Comparison of ENCODE assay signal across 24 cellular contexts in the genomic region with DNA sequence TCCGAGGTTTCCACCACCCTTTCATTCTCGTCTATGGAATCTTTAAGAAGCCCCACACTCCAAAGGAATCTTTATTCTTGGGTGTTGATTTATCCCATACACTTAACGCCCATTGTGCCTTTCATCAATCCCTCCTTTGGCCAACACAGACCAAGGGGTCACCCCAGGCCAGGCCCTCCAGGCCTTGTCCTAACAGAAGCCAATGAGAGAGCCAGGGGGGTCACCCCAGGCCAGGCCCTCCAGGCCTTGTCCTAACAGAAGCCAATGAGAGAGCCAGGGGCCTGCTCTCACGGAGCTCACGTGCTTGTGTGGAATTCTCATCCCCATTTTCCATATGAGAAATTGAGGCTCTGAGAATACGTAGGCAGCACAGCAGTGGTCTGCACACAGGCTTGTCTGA. TPM values are rescaled to one million over a fixed set of nuclear protein-coding genes. Genes with fewer than 3 reads are reported as not detected.
DNase-seq lines count a peak whose midpoint lies in the region; ATAC-seq, FAIRE-seq and TF ChIP-seq lines count a peak whose summit lies in the region.
"Had no signal": no experiment of that assay in that cellular context is flagged by ENCODE, and none has a peak within 500 bp of the region (broad histone marks: within the 10 kb centered on the region; RNA-seq: fewer than 3 reads in every experiment).

No MANE protein-coding gene starts in this region.

- H3K9ac ChIP-seq in astrocyte (ENCODE audit: low read length): peak overlapping the region; percentile 35
- H3K9ac ChIP-seq in trophoblast cell (ENCODE audit: low read length): no peak overlapping the region

- peaks cover 9% of the 10 kb centered on the region for H3K27me3 Mint-ChIP-seq in astrocyte (ENCODE audit: low read depth, unreplicated experiment)
- H3K27me3 Mint-ChIP-seq: activated naive CD4-positive, alpha-beta T cell treated with anti-CD3 and anti-CD28 coated beads, Interleukin-2, amount 10 ng/mL, durations not matched to agents 7 days and 5 days; IgD-negative memory B cell had no signal

- H3K9me3 ChIP-seq in astrocyte (ENCODE audit: insufficient read depth, low read depth, low read length) (no peaks in the 10 kb centered on the region), heart left ventricle (no peaks in the 10 kb centered on the region), trophoblast cell (ENCODE audit: insufficient read depth, low read depth, low read length) (no peaks in the 10 kb centered on the region), suprapubic skin (no peaks in the 10 kb centered on the region), Peyer's patch (no peaks in the 10 kb centered on the region)
- H3K9me3 ChIP-seq: adrenal gland, body of pancreas, Caco-2 had no signal

- H2AFZ ChIP-seq in astrocyte (ENCODE audit: low read depth, low read length): no peak overlapping the region
- no peak overlapping the region for H2AFZ ChIP-seq in trophoblast cell (ENCODE audit: insufficient read depth, low read length, poor library complexity)

- H3K27me3 ChIP-seq in astrocyte (ENCODE audit: insufficient read depth, low read length) (no peaks in the 10 kb centered on the region), heart left ventricle (no peaks in the 10 kb centered on the region), trophoblast cell (ENCODE audit: insufficient read depth, low read length) (no peaks in the 10 kb centered on the region), suprapubic skin (no peaks in the 10 kb centered on the region), Peyer's patch (no peaks in the 10 kb centered on the region)
- H3K27me3 ChIP-seq: adrenal gland, body of pancreas, dorsolateral prefrontal cortex had no signal

- no peak for TF ChIP-seq CTCF in astrocyte (IDR thresholded peaks at IDR 0.05; ENCODE audit: insufficient read depth, low read depth, low read length)
- no peak for TF ChIP-seq CTCF in heart left ventricle (IDR thresholded peaks at IDR 0.05)
- no peak for TF ChIP-seq CTCF in suprapubic skin (IDR thresholded peaks at IDR 0.05)
- no peak for TF ChIP-seq CTCF in Peyer's patch (IDR thresholded peaks at IDR 0.05)

- peaks cover 3% of the 10 kb centered on the region for H3K36me3 Mint-ChIP-seq in astrocyte (ENCODE audit: low read depth, unreplicated experiment)
- H3K36me3 Mint-ChIP-seq: activated naive CD4-positive, alpha-beta T cell treated with anti-CD3 and anti-CD28 coated beads, Interleukin-2, amount 10 ng/mL, durations not matched to agents 7 days and 5 days; CD14-positive monocyte; stimulated activated effector memory CD8-positive, alpha-beta T cell treated with anti-CD3 and anti-CD28 coated beads, Interleukin-12 subunit alpha, Interleukin-12 subunit beta, amount 100 ng/mL, for 72 hours had no signal

- H3K18ac ChIP-seq in trophoblast cell (ENCODE audit: low read length): no peak overlapping the region

- peak overlapping the region; percentile 51 for H3K4me2 ChIP-seq in astrocyte (ENCODE audit: low read length)
- H3K4me2 ChIP-seq in trophoblast cell (ENCODE audit: low read length): no peak overlapping the region

- intact Hi-C loops in heart left ventricle (cut with DNase I): no loop called here

- peaks cover 8% of the 10 kb centered on the region for H3K4me1 Mint-ChIP-seq in astrocyte (ENCODE audit: low read depth, unreplicated experiment)
- H3K4me1 Mint-ChIP-seq: IgD-negative memory B cell; stimulated activated effector memory CD8-positive, alpha-beta T cell treated with anti-CD3 and anti-CD28 coated beads, Interleukin-12 subunit alpha, Interleukin-12 subunit beta, amount 100 ng/mL, for 72 hours had no signal

- peak overlapping the region; percentile 64 for H2AK5ac ChIP-seq in trophoblast cell (ENCODE audit: low read length)

- H2BK120ac ChIP-seq in trophoblast cell (ENCODE audit: insufficient read depth, low read length, poor library complexity): peak overlapping the region; percentile 74

- WGBS in heart left ventricle, 4 donors: 70 to 94% (median 83%) methylated on average over 6 of the region's 6 CpGs
- WGBS in trophoblast cell (ENCODE audit: extremely low coverage, insufficient coverage, insufficient read length): no CpG with 5 or more reads among the region's 6 CpGs
- WGBS in suprapubic skin: 97% methylated on average over 6 of the region's 6 CpGs

- no peak overlapping the region for H3K27ac Mint-ChIP-seq in astrocyte (ENCODE audit: unreplicated experiment)
- H3K27ac Mint-ChIP-seq: activated CD8-positive, alpha-beta T cell treated with anti-CD3 and anti-CD28 coated beads, Interleukin-2, amount 10 ng/mL, durations not matched to agents 7 days and 5 days; activated naive CD4-positive, alpha-beta T cell treated with anti-CD3 and anti-CD28 coated beads, Interleukin-2, amount 10 ng/mL, durations not matched to agents 7 days and 5 days; IgD-negative memory B cell; stimulated activated effector memory CD8-positive, alpha-beta T cell treated with anti-CD3 and anti-CD28 coated beads, Interleukin-12 subunit alpha, Interleukin-12 subunit beta, amount 100 ng/mL, for 72 hours had no signal

- H3K4me3 Mint-ChIP-seq in astrocyte (ENCODE audit: unreplicated experiment): no peak overlapping the region
- H3K4me3 Mint-ChIP-seq: activated CD8-positive, alpha-beta T cell treated with anti-CD3 and anti-CD28 coated beads, Interleukin-2, amount 10 ng/mL, durations not matched to agents 7 days and 5 days; activated naive CD4-positive, alpha-beta T cell treated with anti-CD3 and anti-CD28 coated beads, Interleukin-2, amount 10 ng/mL, durations not matched to agents 7 days and 5 days; CD14-positive monocyte; IgD-negative memory B cell; stimulated activated effector memory CD8-positive, alpha-beta T cell treated with anti-CD3 and anti-CD28 coated beads, Interleukin-12 subunit alpha, Interleukin-12 subunit beta, amount 100 ng/mL, for 72 hours had no signal

- H3K36me3 ChIP-seq in astrocyte (ENCODE audit: insufficient read depth, low read length) (no peaks in the 10 kb centered on the region), heart left ventricle (no peaks in the 10 kb centered on the region), trophoblast cell (ENCODE audit: control insufficient read depth in 1 of 2, insufficient read depth in 2 of 2, low read length in 2 of 2) (no peaks in the 10 kb centered on the region), suprapubic skin (no peaks in the 10 kb centered on the region), Peyer's patch (no peaks in the 10 kb centered on the region)
- H3K36me3 ChIP-seq: adrenal gland had no signal

- FAIRE-seq in astrocyte (lab: Jason Lieb, UNC): no peak
- FAIRE-seq: G401.6, RCC 7860 had no signal

- H3K4me3 ChIP-seq in astrocyte (ENCODE audit: insufficient read depth, low read depth, low read length) (no peak overlapping the region), heart left ventricle (no peak overlapping the region), trophoblast cell (ENCODE audit: low read depth, low read length) (no peak overlapping the region), suprapubic skin (no peak overlapping the region), Peyer's patch (no peak overlapping the region)
- H3K4me3 ChIP-seq: adrenal gland, body of pancreas, dorsolateral prefrontal cortex had no signal

- no peak overlapping the region for H3K23ac ChIP-seq in trophoblast cell (ENCODE audit: low read length)

- TF ChIP-seq POLR2A in heart left ventricle (IDR thresholded peaks at IDR 0.05) (no peak), suprapubic skin (IDR thresholded peaks at IDR 0.05) (no peak), Peyer's patch (IDR thresholded peaks at IDR 0.05) (no peak), GM18505 (IDR thresholded peaks at IDR 0.05; ENCODE audit: borderline replicate concordance, extremely low read depth, insufficient read depth, insufficient read length) (no peak)

- H3K27ac ChIP-seq in astrocyte (ENCODE audit: low read depth, low read length): peak overlapping the region; percentile 57
- H3K27ac ChIP-seq in heart left ventricle: peak overlapping the region in 9 of 12 donors; percentile 12 to 78 (median 55)
- no peak overlapping the region for H3K27ac ChIP-seq in trophoblast cell (ENCODE audit: low read depth, low read length)
- peak overlapping the region; percentile 48 for H3K27ac ChIP-seq in suprapubic skin
- H3K27ac ChIP-seq in substantia nigra (ENCODE audit: low read depth, low read length, poor library complexity, severe bottlenecking): no peak overlapping the region
- H3K27ac ChIP-seq in Peyer's patch: no peak overlapping the region
- H3K27ac ChIP-seq: adrenal gland, body of pancreas, dorsolateral prefrontal cortex had no signal

- H3K9me3 Mint-ChIP-seq in astrocyte (ENCODE audit: unreplicated experiment): no peaks in the 10 kb centered on the region
- H3K9me3 Mint-ChIP-seq: activated naive CD4-positive, alpha-beta T cell treated with anti-CD3 and anti-CD28 coated beads, Interleukin-2, amount 10 ng/mL, durations not matched to agents 7 days and 5 days; stimulated activated effector memory CD8-positive, alpha-beta T cell treated with anti-CD3 and anti-CD28 coated beads, Interleukin-12 subunit alpha, Interleukin-12 subunit beta, amount 100 ng/mL, for 72 hours had no signal

- H3K4me1 ChIP-seq in astrocyte (ENCODE audit: insufficient read depth, low read length) (peaks cover 24% of the 10 kb centered on the region), heart left ventricle (peaks cover 0 to 34% (median 11%) of the 10 kb centered on the region in 12 donors), trophoblast cell (ENCODE audit: control insufficient read depth in 1 of 2, insufficient read depth in 2 of 2, low read length in 2 of 2) (peaks cover 26 to 31% of the 10 kb centered on the region in 2 experiments), suprapubic skin (peaks cover 5% of the 10 kb centered on the region), Peyer's patch (no peaks in the 10 kb centered on the region)
- H3K4me1 ChIP-seq: adrenal gland, body of pancreas had no signal

- no peak for TF ChIP-seq EP300 in suprapubic skin (IDR thresholded peaks at IDR 0.05)

- peaks cover 22% of the 10 kb centered on the region for H3K79me1 ChIP-seq in trophoblast cell (ENCODE audit: low read length)

- no peak overlapping the region for H4K12ac ChIP-seq in trophoblast cell (ENCODE audit: low read depth, low read length)

- no peaks in the 10 kb centered on the region for H4K20me1 ChIP-seq in astrocyte (ENCODE audit: insufficient read depth, low read length)

- no peak overlapping the region for H3K14ac ChIP-seq in trophoblast cell (ENCODE audit: low read length)

- H4K8ac ChIP-seq in trophoblast cell (ENCODE audit: low read depth, low read length): no peak overlapping the region

- H2BK5ac ChIP-seq in trophoblast cell (ENCODE audit: low read depth, low read length, poor library complexity): no peak overlapping the region

- peak overlapping the region; percentile 33 for H2BK12ac ChIP-seq in trophoblast cell (ENCODE audit: low read length)

- no peak overlapping the region for H3K4ac ChIP-seq in trophoblast cell (ENCODE audit: low read depth, low read length)

- peak in 1 of 4 donors; percentile 23 for ATAC-seq in heart left ventricle
- no peak for ATAC-seq in GM18505 (IDR thresholded peaks at IDR 0.05; ENCODE audit: unreplicated experiment)
- ATAC-seq: activated CD8-positive, alpha-beta T cell treated with anti-CD3 and anti-CD28 coated beads, Interleukin-2, amount 10 ng/mL, durations not matched to agents 7 days and 5 days; stimulated activated effector memory CD8-positive, alpha-beta T cell treated with anti-CD3 and anti-CD28 coated beads, Interleukin-12 subunit alpha, Interleukin-12 subunit beta, amount 100 ng/mL, for 72 hours had no signal

- DNase-seq in astrocyte (ENCODE audit: low read depth) (no peak), heart left ventricle (no peak), trophoblast cell (no peak), suprapubic skin (ENCODE audit: low spot score in 2 of 2) (no peak), substantia nigra (lab: John Stamatoyannopoulos, UW) (no peak), Peyer's patch (no peak)
- DNase-seq: activated CD4-positive, alpha-beta T cell treated with anti-CD3 and anti-CD28 coated beads for 4 hours; activated CD8-positive, alpha-beta T cell treated with anti-CD3 and anti-CD28 coated beads, Interleukin-2, amount 10 ng/mL, durations not matched to agents 7 days and 5 days; activated naive CD4-positive, alpha-beta T cell treated with anti-CD3 and anti-CD28 coated beads, Interleukin-2, amount 10 ng/mL, durations not matched to agents 7 days and 5 days; adrenal gland; body of pancreas; Caco-2; dorsolateral prefrontal cortex; mesendoderm; NCI-H146; NCI-H446 treated with DMSO at 0.1 percent for 48 hours; NCI-H82; SW 1271 had no signal

- H3K79me2 ChIP-seq in astrocyte (ENCODE audit: insufficient read depth, low read length) (no peaks in the 10 kb centered on the region), trophoblast cell (ENCODE audit: control insufficient read depth, insufficient read depth, low read length, poor library complexity) (no peaks in the 10 kb centered on the region)

- H4K91ac ChIP-seq in trophoblast cell (ENCODE audit: low read depth, low read length): peak overlapping the region; percentile 78

RNA-seq across cellular contexts. Expression of gene TIMP3, which starts 47.9 kb away (rescaled TPM):
- 145 and 158 TPM in 2 replicates for total RNA-seq in astrocyte
- 100 to 1,000 TPM; 121 to 629 (median 187) TPM for total RNA-seq in heart left ventricle
- 100 to 1,000 TPM; 112 to 137 TPM for polyA plus RNA-seq in heart left ventricle
- 973 and 1,084 TPM in 2 replicates for polyA plus RNA-seq in trophoblast cell (2013)
- 100 to 1,000 TPM; 148 to 295 (median 170) TPM for total RNA-seq in suprapubic skin
- total RNA-seq in Peyer's patch: 10 to 100 TPM; 40.1 to 93.3 (median 67.5) TPM
- total RNA-seq: activated CD8-positive, alpha-beta T cell treated with anti-CD3 and anti-CD28 coated beads, Interleukin-2, amount 10 ng/mL, durations not matched to agents 7 days and 5 days had no signal
- polyA plus RNA-seq: CD14-positive monocyte, IgD-negative memory B cell had no signal

Comparison
In these comparisons a context has a peak if more than half of its experiments do, and no peak if none do; other contexts are left out.
1. H3K27ac ChIP-seq: peak in astrocyte (single experiment), heart left ventricle (9 of 12) and suprapubic skin (single experiment); none in trophoblast cell (single experiment), substantia nigra (single experiment) and Peyer's patch (0 of 4).